6 cellular contexts compared by ENCODE assay signal in genomic region chr1:91519167-91519566, GRCh38. TPM values are rescaled to one million over a fixed set of nuclear protein-coding genes. Genes with fewer than 3 reads are reported as not detected.
DNase-seq lines count a peak whose midpoint lies in the region; ATAC-seq and TF ChIP-seq lines count a peak whose summit lies in the region.
"Not testable (repeated sequence)": the region's sequence is repeated elsewhere in the genome, so short reads cannot be mapped to it uniquely, and the experiment has no call there.

No MANE protein-coding gene starts in this region.

- not testable (repeated sequence) for H3K9me3 ChIP-seq in left lung

- H3K27ac Mint-ChIP-seq in HFFc6: peak overlapping the region; percentile 10; the same call in 1 of the 2 replicates
- H3K27ac Mint-ChIP-seq in central memory CD8-positive, alpha-beta T cell (ENCODE audit: low read depth): peak overlapping the region; percentile 70
- not testable (repeated sequence) for H3K27ac Mint-ChIP-seq in osteocyte (ENCODE audit: unreplicated experiment)

- intact Hi-C loops in left lung (cut with DNase I): not testable (repeated sequence)

- peaks cover 18% of the 10 kb centered on the region for H3K36me3 Mint-ChIP-seq in HFFc6 (ENCODE audit: low read depth)
- H3K36me3 Mint-ChIP-seq in central memory CD8-positive, alpha-beta T cell (ENCODE audit: insufficient read depth); osteocyte (ENCODE audit: unreplicated experiment): not testable (repeated sequence)

- DNase-seq in HFFc6; central memory CD8-positive, alpha-beta T cell (ENCODE audit: low spot score in 2 of 2); fibroblast of the aortic adventitia (ENCODE audit: low read depth); left lung; osteocyte (ENCODE audit: extremely low spot score, unreplicated experiment): not testable (repeated sequence)

- H3K27me3 ChIP-seq in left lung: not testable (repeated sequence)

- H3K27ac ChIP-seq in VCaP, left lung: not testable (repeated sequence)

- not testable (repeated sequence) for TF ChIP-seq CTCF in HFFc6 (IDR thresholded peaks at IDR 0.05); left lung (IDR thresholded peaks at IDR 0.05)
- TF ChIP-seq CTCF in VCaP (conservative IDR thresholded peaks at IDR 0.05) (peak; percentile 19; the same call in 1 of the 2 replicates), fibroblast of the aortic adventitia (IDR thresholded peaks at IDR 0.05; ENCODE audit: insufficient read depth, low read length) (peak; percentile 14), osteocyte (IDR thresholded peaks at IDR 0.05) (peak; percentile 35)

- H3K27me3 Mint-ChIP-seq in HFFc6 (ENCODE audit: insufficient read depth); central memory CD8-positive, alpha-beta T cell; osteocyte (ENCODE audit: unreplicated experiment): not testable (repeated sequence)

- H3K4me1 Mint-ChIP-seq in HFFc6 (ENCODE audit: low read depth): not testable (repeated sequence)
- peaks cover 50% of the 10 kb centered on the region for H3K4me1 Mint-ChIP-seq in central memory CD8-positive, alpha-beta T cell
- peaks cover 11% of the 10 kb centered on the region for H3K4me1 Mint-ChIP-seq in osteocyte (ENCODE audit: unreplicated experiment)

- peaks cover 0 to 17% of the 10 kb centered on the region in 2 donors for H3K36me3 ChIP-seq in left lung

- H3K9me3 Mint-ChIP-seq in HFFc6; central memory CD8-positive, alpha-beta T cell; osteocyte (ENCODE audit: unreplicated experiment): not testable (repeated sequence)

- H3K4me3 Mint-ChIP-seq in HFFc6; central memory CD8-positive, alpha-beta T cell; osteocyte (ENCODE audit: unreplicated experiment): not testable (repeated sequence)

- not testable (repeated sequence) for ATAC-seq in central memory CD8-positive, alpha-beta T cell (replicated peaks; ENCODE audit: extremely low read depth, poor library complexity, severe bottlenecking)
- ATAC-seq in left lung: peak; percentile 38

- not testable (repeated sequence) for H3K4me1 ChIP-seq in left lung

- not testable (repeated sequence) for H3K4me3 ChIP-seq in fibroblast of the aortic adventitia (ENCODE audit: low read depth, low read length); left lung

RNA-seq across cellular contexts. Expression of gene CDC7, which starts 18.5 kb away (rescaled TPM):
- total RNA-seq in HFFc6 (2021; fragmentation: NEBNext Ultra II Directional; extraction: Animal tissue kit (Norgen Biotek cat#: 25700)): 1 to 10 TPM; 3.6 to 8.7 (median 7.5) TPM
- 3.8 and 15.5 TPM in 2 replicates for total RNA-seq in fibroblast of the aortic adventitia (ENCODE audit: low replicate concordance)
- total RNA-seq in left lung: 10 to 100 TPM in 1 of 2 donors, 1 to 10 TPM in 1; 6.3 to 10.4 TPM
- 4.3 and 6.6 TPM in 2 replicates for total RNA-seq in osteocyte
